In the genomic region with DNA sequence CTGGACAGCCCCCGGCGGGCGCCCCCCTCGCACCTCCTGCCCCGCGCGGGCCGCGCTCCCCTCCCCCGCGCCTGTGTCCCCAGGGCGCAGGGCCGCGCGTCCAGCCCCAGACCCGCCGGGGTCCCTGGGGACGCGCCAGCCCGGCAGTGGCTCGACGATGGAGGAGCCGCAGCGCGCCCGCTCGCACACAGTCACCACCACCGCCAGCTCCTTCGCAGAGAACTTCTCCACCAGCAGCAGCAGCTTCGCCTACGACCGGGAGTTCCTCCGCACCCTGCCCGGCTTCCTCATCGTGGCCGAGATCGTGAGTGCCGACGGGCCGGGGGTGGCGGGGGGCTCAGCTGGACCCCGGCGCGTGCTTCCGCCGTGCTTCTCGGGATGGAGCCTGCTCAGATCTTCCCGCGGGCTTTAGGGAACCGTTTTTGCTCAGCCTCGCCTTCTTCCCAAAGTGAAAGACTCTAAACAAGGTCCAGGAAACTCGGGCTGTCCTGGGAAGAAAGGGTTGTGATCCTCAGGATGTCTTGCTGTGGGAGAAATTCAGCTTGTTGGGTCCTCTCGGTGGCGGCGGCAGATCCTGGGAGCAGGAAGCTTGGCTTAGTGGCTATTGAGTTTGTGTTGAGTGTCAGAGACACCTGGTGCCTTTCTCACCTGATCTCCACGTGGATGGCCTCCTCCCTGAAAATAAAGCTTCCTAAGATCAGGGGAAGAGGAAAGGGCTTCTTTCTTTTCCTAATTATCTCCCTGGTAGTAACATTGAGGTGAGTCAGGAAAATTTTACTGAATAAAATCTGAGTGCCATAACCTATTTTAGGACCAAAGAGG, we compare ENCODE assay signal across 8 cellular contexts. TPM values are rescaled to one million over a fixed set of nuclear protein-coding genes. Genes with fewer than 3 reads are reported as not detected.
DNase-seq lines count a peak whose midpoint lies in the region; ATAC-seq and TF ChIP-seq lines count a peak whose summit lies in the region.

No MANE protein-coding gene starts in this region.

- peaks cover 13% of the 10 kb centered on the region for H3K23me2 ChIP-seq in H9 (ENCODE audit: insufficient read length, low read depth, low read length, poor library complexity, severe bottlenecking)

- peaks cover 3% of the 10 kb centered on the region; the same call in 1 of the 2 replicates for H4K20me1 ChIP-seq in DND-41 (ENCODE audit: insufficient read depth, low read length)
- H4K20me1 ChIP-seq in H9 (ENCODE audit: control insufficient read depth, insufficient read depth, insufficient read length): no peaks in the 10 kb centered on the region

- H4K5ac ChIP-seq in H9 (ENCODE audit: insufficient read length, low read depth, low read length): no peak overlapping the region

- H3K4me1 ChIP-seq in DND-41 (ENCODE audit: insufficient read depth, low read length) (peaks cover 31% of the 10 kb centered on the region), H9 (ENCODE audit: insufficient read depth, low read length) (peaks cover 4% of the 10 kb centered on the region; the same call in 1 of the 2 replicates), neutrophil (ENCODE audit: control insufficient read depth in 1 of 2, insufficient read depth in 1 of 2, low read depth in 1 of 2, low read length in 1 of 2) (peaks cover 10 to 17% of the 10 kb centered on the region in 2 experiments)

- H4K91ac ChIP-seq in H9 (ENCODE audit: insufficient read length, low read depth, low read length): no peak overlapping the region

- peaks cover 15% of the 10 kb centered on the region for H3K79me2 ChIP-seq in DND-41 (ENCODE audit: insufficient read depth, low read length)
- H3K79me2 ChIP-seq in H9 (ENCODE audit: insufficient read depth, low read length): peaks cover 3% of the 10 kb centered on the region; the same call in 1 of the 2 replicates

- no peak overlapping the region for H3K56ac ChIP-seq in H9 (ENCODE audit: insufficient read length, low read depth, low read length)

- H3K9ac ChIP-seq in DND-41 (ENCODE audit: low read depth, low read length): peak overlapping the region; percentile 78
- no peak overlapping the region for H3K9ac ChIP-seq in H9 (ENCODE audit: extremely low read depth, insufficient read length, low read length)

- no peak overlapping the region for H2BK120ac ChIP-seq in H9 (ENCODE audit: low read depth, low read length, poor library complexity, severe bottlenecking)

- H3K18ac ChIP-seq in H9 (ENCODE audit: insufficient read length, low read depth, low read length): no peak overlapping the region

- peak; percentile 55 for ATAC-seq in DND-41 (ENCODE audit: insufficient read depth, low read depth)
- no peak for ATAC-seq in HG02884 (IDR thresholded peaks at IDR 0.05; ENCODE audit: unreplicated experiment)

- peak overlapping the region; percentile 90 for H2AFZ ChIP-seq in DND-41 (ENCODE audit: low read depth, low read length)
- no peak overlapping the region for H2AFZ ChIP-seq in H9 (ENCODE audit: low read length)

- H2AK5ac ChIP-seq in H9 (ENCODE audit: insufficient read length, low read length): no peak overlapping the region

- no peak overlapping the region for H3T11ph ChIP-seq in H9 (ENCODE audit: low read length)

- H3K36me3 Mint-ChIP-seq in H9 (ENCODE audit: insufficient read depth in 1 of 3, low read depth in 3 of 3): peaks cover 0 to 19% (median 10%) of the 10 kb centered on the region in 3 experiments; a peak in 6 of 7 replicates
- peaks cover 20% of the 10 kb centered on the region for H3K36me3 Mint-ChIP-seq in activated T-helper 2 cell treated with anti-CD3 and anti-CD28 coated beads, Interferon-gamma antibody, Interleukin-2, Interleukin-4, amounts not matched to agents 10 μg/mL and 5 μg/mL and 100 μg/mL, durations not matched to agents 14 hours and 24 hours and 36 hours (ENCODE audit: low read depth)

- H3K27me3 ChIP-seq in DND-41 (ENCODE audit: insufficient read depth, low read length, poor library complexity) (no peaks in the 10 kb centered on the region), H9 (ENCODE audit: insufficient read depth, low read length) (peaks cover 4% of the 10 kb centered on the region; the same call in 1 of the 2 replicates), neutrophil (peaks cover 56% of the 10 kb centered on the region)

- DNase-seq in DND-41 (peak; percentile 52), H9 (peak; percentile 58), NOMO-1 (lab: John Stamatoyannopoulos, UW; ENCODE audit: unreplicated experiment in 2 of 2) (peak; percentile 34 to 35), foreskin melanocyte (peak; percentile 18), COR-L47 (lab: John Stamatoyannopoulos, UW) (no peak)
- DNase-seq in activated T-helper 2 cell treated with anti-CD3 and anti-CD28 coated beads, Interferon-gamma antibody, Interleukin-2, Interleukin-4, amounts not matched to agents 10 μg/mL and 5 μg/mL and 100 μg/mL, durations not matched to agents 14 hours and 24 hours and 36 hours (ENCODE audit: low spot score): peak; percentile 25

- no peaks in the 10 kb centered on the region for H3K79me1 ChIP-seq in H9 (ENCODE audit: insufficient read depth, low read depth, low read length, poor library complexity, severe bottlenecking)

- no peak overlapping the region for H2BK20ac ChIP-seq in H9 (ENCODE audit: low read depth, low read length, poor library complexity, severe bottlenecking)

- H3K4me3 ChIP-seq in DND-41 (ENCODE audit: low read depth in 1 of 2, low read length in 2 of 2): peak overlapping the region; percentile 71 to 82; a peak in 3 of 4 replicates
- peak overlapping the region; percentile 59 to 78 for H3K4me3 ChIP-seq in neutrophil (ENCODE audit: low read depth in 1 of 2, low read length in 1 of 2)

- H3K4me1 Mint-ChIP-seq in H9: peaks cover 24 to 29% of the 10 kb centered on the region in 2 experiments
- peaks cover 22% of the 10 kb centered on the region for H3K4me1 Mint-ChIP-seq in activated T-helper 2 cell treated with anti-CD3 and anti-CD28 coated beads, Interferon-gamma antibody, Interleukin-2, Interleukin-4, amounts not matched to agents 10 μg/mL and 5 μg/mL and 100 μg/mL, durations not matched to agents 14 hours and 24 hours and 36 hours (ENCODE audit: low read depth)

- no peaks in the 10 kb centered on the region for H3K36me3 ChIP-seq in DND-41 (ENCODE audit: insufficient read depth, low read length)
- no peaks in the 10 kb centered on the region for H3K36me3 ChIP-seq in neutrophil

- H3K9me3 ChIP-seq in DND-41 (ENCODE audit: insufficient read depth, low read length, severe bottlenecking) (no peaks in the 10 kb centered on the region), H9 (ENCODE audit: control insufficient read depth, low read depth, low read length) (no peaks in the 10 kb centered on the region), neutrophil (no peaks in the 10 kb centered on the region)

- H3K4me3 Mint-ChIP-seq in H9: peak overlapping the region; percentile 83 to 88
- H3K4me3 Mint-ChIP-seq in activated T-helper 2 cell treated with anti-CD3 and anti-CD28 coated beads, Interferon-gamma antibody, Interleukin-2, Interleukin-4, amounts not matched to agents 10 μg/mL and 5 μg/mL and 100 μg/mL, durations not matched to agents 14 hours and 24 hours and 36 hours (ENCODE audit: low read depth): peak overlapping the region; percentile 81

- H3K4ac ChIP-seq in H9 (ENCODE audit: low read depth, low read length): no peak overlapping the region

- H3K27me3 Mint-ChIP-seq in H9 (ENCODE audit: low read depth): peaks cover 42% of the 10 kb centered on the region
- H3K27me3 Mint-ChIP-seq in activated T-helper 2 cell treated with anti-CD3 and anti-CD28 coated beads, Interferon-gamma antibody, Interleukin-2, Interleukin-4, amounts not matched to agents 10 μg/mL and 5 μg/mL and 100 μg/mL, durations not matched to agents 14 hours and 24 hours and 36 hours (ENCODE audit: low read depth): peaks cover 33% of the 10 kb centered on the region

- no peak overlapping the region for H2BK15ac ChIP-seq in H9 (ENCODE audit: low read depth, low read length)

- no peak overlapping the region for H2BK12ac ChIP-seq in H9 (ENCODE audit: insufficient read length, low read depth, low read length)

- intact Hi-C loops in activated T-helper 2 cell treated with anti-CD3 and anti-CD28 coated beads, Interferon-gamma antibody, Interleukin-2, Interleukin-4, amounts not matched to agents 10 μg/mL and 5 μg/mL and 100 μg/mL, durations not matched to agents 14 hours and 24 hours and 36 hours (cut with micrococcal nuclease): loop anchor here (2.0 kb wide), 2 partner anchors 18 to 60 kb away; no protein-coding TSS in a partner anchor

- no CpG with 5 or more reads among the region's 56 CpGs for WGBS in H9 (ENCODE audit: extremely low coverage, insufficient read length, low lambda C conversion rate)

- no peak overlapping the region for H2BK5ac ChIP-seq in H9 (ENCODE audit: insufficient read length, low read length)

- no peak overlapping the region for H3K14ac ChIP-seq in H9 (ENCODE audit: insufficient read depth, low read length)

- H3K27ac ChIP-seq in DND-41 (ENCODE audit: low read length) (peak overlapping the region; percentile 50), H9 (ENCODE audit: insufficient read length, low read depth, low read length) (no peak overlapping the region), neutrophil (no peak overlapping the region)

- H3K27ac Mint-ChIP-seq in H9: no peak overlapping the region
- peak overlapping the region; percentile 26 for H3K27ac Mint-ChIP-seq in activated T-helper 2 cell treated with anti-CD3 and anti-CD28 coated beads, Interferon-gamma antibody, Interleukin-2, Interleukin-4, amounts not matched to agents 10 μg/mL and 5 μg/mL and 100 μg/mL, durations not matched to agents 14 hours and 24 hours and 36 hours

- peak overlapping the region; percentile 93 for H3K4me2 ChIP-seq in DND-41 (ENCODE audit: insufficient read depth, low read length)
- H3K4me2 ChIP-seq in H9 (ENCODE audit: insufficient read depth, insufficient read length, low read length): peak overlapping the region; percentile 60

- TF ChIP-seq CTCF in DND-41 (IDR thresholded peaks at IDR 0.05; ENCODE audit: borderline replicate concordance, extremely low read depth, low read length, poor library complexity, severe bottlenecking) (no peak), H9 (conservative IDR thresholded peaks at IDR 0.05) (no peak), neutrophil (IDR thresholded peaks at IDR 0.05) (no peak)

- H4K8ac ChIP-seq in H9 (replicated peaks; ENCODE audit: insufficient read length, low read depth, low read length): no peak overlapping the region

- no peak overlapping the region for H3K23ac ChIP-seq in H9 (ENCODE audit: insufficient read length, low read depth, low read length)

- peaks cover 13 to 15% of the 10 kb centered on the region in 2 experiments for H3K9me3 Mint-ChIP-seq in H9
- peaks cover 16% of the 10 kb centered on the region for H3K9me3 Mint-ChIP-seq in activated T-helper 2 cell treated with anti-CD3 and anti-CD28 coated beads, Interferon-gamma antibody, Interleukin-2, Interleukin-4, amounts not matched to agents 10 μg/mL and 5 μg/mL and 100 μg/mL, durations not matched to agents 14 hours and 24 hours and 36 hours

RNA-seq across cellular contexts. Expression of a gene that starts 0.5 kb away (rescaled TPM):
- total RNA-seq in H9 (2021): 4.0 TPM in 2 replicates
- 3.6 TPM in 2 replicates for total RNA-seq in activated T-helper 2 cell treated with anti-CD3 and anti-CD28 coated beads, Interferon-gamma antibody, Interleukin-2, Interleukin-4, amounts not matched to agents 10 μg/mL and 5 μg/mL and 100 μg/mL, durations not matched to agents 14 hours and 24 hours and 36 hours
